In genomic region chr2:216687646-216688045, GRCh38 we compare ENCODE assay signal across 11 cellular contexts. TPM values are rescaled to one million over a fixed set of nuclear protein-coding genes. Genes with fewer than 3 reads are reported as not detected.
DNase-seq lines count a peak whose midpoint lies in the region; ATAC-seq and TF ChIP-seq lines count a peak whose summit lies in the region.
"Had no signal": no experiment of that assay in that cellular context is flagged by ENCODE, and none has a peak within 500 bp of the region (broad histone marks: within the 10 kb centered on the region; RNA-seq: fewer than 3 reads in every experiment).

No MANE protein-coding gene starts in this region.

- in situ Hi-C loops in mammary epithelial cell (cut with MboI; ENCODE audit: low sequenced_read_pairs in 2 of 2), result loop anchor here (25.0 kb wide), 1 partner anchor 1025 kb away; no protein-coding TSS in a partner anchor

- H3K4me1 ChIP-seq in mammary epithelial cell (ENCODE audit: insufficient read depth, low read length) (peaks cover 37% of the 10 kb centered on the region), stomach smooth muscle (ENCODE audit: control insufficient read depth, insufficient read depth, low read length) (peaks cover 73% of the 10 kb centered on the region)

- no peaks in the 10 kb centered on the region for H3K9me3 Mint-ChIP-seq in MCF 10A (ENCODE audit: unreplicated experiment)

- H3K27me3 Mint-ChIP-seq in MCF 10A (ENCODE audit: insufficient read depth, unreplicated experiment), result no peaks in the 10 kb centered on the region

- H3K9me3 ChIP-seq in mammary epithelial cell (replicated peaks; ENCODE audit: insufficient read depth, low read length), result no peaks in the 10 kb centered on the region
- H3K9me3 ChIP-seq in stomach smooth muscle (ENCODE audit: control insufficient read depth in 2 of 2, low read length in 2 of 2), result no peaks in the 10 kb centered on the region
- H3K9me3 ChIP-seq: tibial nerve had no signal

- H3K27ac ChIP-seq in mammary epithelial cell (ENCODE audit: insufficient read depth, low read depth, low read length) (no peak overlapping the region), stomach smooth muscle (ENCODE audit: low read length) (peak overlapping the region; percentile 60)

- H3K4me2 ChIP-seq in mammary epithelial cell (ENCODE audit: insufficient read depth, low read depth, low read length), result no peak overlapping the region

- no peak overlapping the region for H3K27ac Mint-ChIP-seq in MCF 10A (ENCODE audit: low read depth, unreplicated experiment)

- POLR2A ChIA-PET in MCF 10A (lab: Yijun Ruan, JAX), result interaction anchor here (0.7 kb wide), 1 partner anchor 230 kb away, joined by 4 read pairs; no protein-coding TSS in a partner anchor

- ATAC-seq in HG03342 (IDR thresholded peaks at IDR 0.05; ENCODE audit: unreplicated experiment), result no peak
- no peak for ATAC-seq in GM18519 (IDR thresholded peaks at IDR 0.05; ENCODE audit: low FRiP score, unreplicated experiment)

- TF ChIP-seq CTCF in MCF 10A (IDR thresholded peaks at IDR 0.05; ENCODE audit: unreplicated experiment), result peak; percentile 18
- TF ChIP-seq CTCF in mammary epithelial cell (conservative IDR thresholded peaks at IDR 0.05 in 1 of 2, IDR thresholded peaks at IDR 0.05 in 1 of 2; ENCODE audit: extremely low read depth in 1 of 2, insufficient read depth in 1 of 2, low read depth in 1 of 2, low read length in 2 of 2), result peak in 1 of 2 donors; percentile 19
- TF ChIP-seq CTCF in epithelial cell of proximal tubule (conservative IDR thresholded peaks at IDR 0.05; ENCODE audit: low read depth, low read length), result peak; percentile 48

- H3K79me2 ChIP-seq in mammary epithelial cell (ENCODE audit: insufficient read depth, low read length), result no peaks in the 10 kb centered on the region

- H3K36me3 Mint-ChIP-seq in MCF 10A (ENCODE audit: insufficient read depth, unreplicated experiment), result no peaks in the 10 kb centered on the region

- no peak overlapping the region for H2AFZ ChIP-seq in mammary epithelial cell (ENCODE audit: low read depth, low read length)

- no peak overlapping the region for H3K4me3 Mint-ChIP-seq in MCF 10A (ENCODE audit: unreplicated experiment)

- intact Hi-C loops in MCF 10A (cut with micrococcal nuclease) (no loop called here), mammary epithelial cell (cut with micrococcal nuclease) (no loop called here)

- no peaks in the 10 kb centered on the region for H4K20me1 ChIP-seq in mammary epithelial cell (ENCODE audit: insufficient read depth, low read length)

- 40% methylated on average over 4 of the region's 4 CpGs for WGBS in mammary epithelial cell (ENCODE audit: low coverage, missing lambda C conversion rate)

- no peak overlapping the region for H3K9ac ChIP-seq in mammary epithelial cell (ENCODE audit: insufficient read depth, low read length)
- peak overlapping the region in 1 of 2 donors; percentile 39 for H3K9ac ChIP-seq in stomach smooth muscle (ENCODE audit: low read length in 2 of 2)

- H3K36me3 ChIP-seq in mammary epithelial cell (ENCODE audit: insufficient read depth, low read length) (no peaks in the 10 kb centered on the region), stomach smooth muscle (ENCODE audit: control insufficient read depth in 2 of 2, insufficient read depth in 2 of 2, low read length in 2 of 2) (peaks cover 32 to 45% of the 10 kb centered on the region in 2 donors)

- H3K4me3 ChIP-seq in mammary epithelial cell (replicated peaks in 1 of 3; ENCODE audit: insufficient read depth in 1 of 3, low read depth in 2 of 3, low read length in 3 of 3) (no peak overlapping the region), epithelial cell of proximal tubule (ENCODE audit: low read depth, low read length) (no peak overlapping the region), stomach smooth muscle (ENCODE audit: low read length in 2 of 2) (peak overlapping the region in 1 of 2 donors; percentile 29)
- H3K4me3 ChIP-seq: tibial nerve had no signal

- CTCF ChIA-PET in MCF 10A (lab: Yijun Ruan, JAX) (interaction anchor here (0.5 to 1.6 kb wide), 5 partner anchors 9 to 455 kb away, joined by 3 to 6 read pairs (median 4); no protein-coding TSS in a partner anchor), mammary epithelial cell (lab: Charles Lee; ENCODE audit: low non-redundant PET) (no interaction called here)

- no TSS peak for BruUV-seq in MCF 10A (replicated peaks; lab: Mats Ljungman, UMichigan)
- BruUV-seq in mammary epithelial cell (replicated peaks; lab: Mats Ljungman, UMichigan), result no TSS peak

- dilution Hi-C loops in mammary epithelial cell (cut with HindIII; ENCODE audit: low sequenced_read_pairs), result loop anchor here (25.0 kb wide), 2 partner anchors 450 to 1025 kb away; no protein-coding TSS in a partner anchor

- DNase-seq in MCF 10A (ENCODE audit: unreplicated experiment) (no peak), mammary epithelial cell (no peak), NCI-H82 (lab: John Stamatoyannopoulos, UW) (peak; percentile 63), epithelial cell of proximal tubule (ENCODE audit: low read depth) (no peak), NCI-H748 (lab: John Stamatoyannopoulos, UW; ENCODE audit: unreplicated experiment) (no peak)
- DNase-seq: HCEC 1CT, NCI-H226 had no signal

- H3K4me1 Mint-ChIP-seq in MCF 10A (ENCODE audit: insufficient read depth, unreplicated experiment), result peaks cover 32% of the 10 kb centered on the region

- H3K27me3 ChIP-seq in mammary epithelial cell (ENCODE audit: insufficient read depth, low read length) (no peaks in the 10 kb centered on the region), stomach smooth muscle (ENCODE audit: control insufficient read depth in 1 of 2, insufficient read depth in 2 of 2, low read length in 2 of 2) (no peaks in the 10 kb centered on the region)
- H3K27me3 ChIP-seq: tibial nerve had no signal

RNA-seq across cellular contexts. Expression of gene IGFBP5, which starts 7.7 kb away (rescaled TPM):
- total RNA-seq in MCF 10A (2022) (not detected in 2 replicates), mammary epithelial cell (100 to 1,000 TPM in 1 of 2 donors, under 1 TPM in 1; 0.07 to 266 TPM), epithelial cell of proximal tubule (61.9 and 111 TPM in 2 replicates)
- polyA plus RNA-seq in mammary epithelial cell, result 0.11 TPM
- not detected for polyA minus RNA-seq in mammary epithelial cell

RNA-seq across cellular contexts. Expression of gene IGFBP2, which starts 54.4 kb away (rescaled TPM):
- total RNA-seq in MCF 10A (2022), result 18.3 and 32.0 TPM in 2 replicates
- total RNA-seq in mammary epithelial cell, result 1,000 to 10,000 TPM in 1 of 2 donors, 100 to 1,000 TPM in 1; 782 to 1,729 TPM
- 501 TPM for polyA plus RNA-seq in mammary epithelial cell
- 221 TPM for polyA minus RNA-seq in mammary epithelial cell
- total RNA-seq in epithelial cell of proximal tubule, result 409 and 423 TPM in 2 replicates

Comparison
In these comparisons a context has a peak if more than half of its experiments do, and no peak if none do; other contexts are left out.
1. RNA of gene IGFBP2, which starts 54.4 kb away (total RNA-seq): 782 to 1,729 TPM in mammary epithelial cell and 409 to 423 TPM in epithelial cell of proximal tubule; 18.3 to 32.0 TPM in MCF 10A; every median in the first group is over 10 times any median in the second.